ENCODE assay signal across 8 cellular contexts in the genomic region with DNA sequence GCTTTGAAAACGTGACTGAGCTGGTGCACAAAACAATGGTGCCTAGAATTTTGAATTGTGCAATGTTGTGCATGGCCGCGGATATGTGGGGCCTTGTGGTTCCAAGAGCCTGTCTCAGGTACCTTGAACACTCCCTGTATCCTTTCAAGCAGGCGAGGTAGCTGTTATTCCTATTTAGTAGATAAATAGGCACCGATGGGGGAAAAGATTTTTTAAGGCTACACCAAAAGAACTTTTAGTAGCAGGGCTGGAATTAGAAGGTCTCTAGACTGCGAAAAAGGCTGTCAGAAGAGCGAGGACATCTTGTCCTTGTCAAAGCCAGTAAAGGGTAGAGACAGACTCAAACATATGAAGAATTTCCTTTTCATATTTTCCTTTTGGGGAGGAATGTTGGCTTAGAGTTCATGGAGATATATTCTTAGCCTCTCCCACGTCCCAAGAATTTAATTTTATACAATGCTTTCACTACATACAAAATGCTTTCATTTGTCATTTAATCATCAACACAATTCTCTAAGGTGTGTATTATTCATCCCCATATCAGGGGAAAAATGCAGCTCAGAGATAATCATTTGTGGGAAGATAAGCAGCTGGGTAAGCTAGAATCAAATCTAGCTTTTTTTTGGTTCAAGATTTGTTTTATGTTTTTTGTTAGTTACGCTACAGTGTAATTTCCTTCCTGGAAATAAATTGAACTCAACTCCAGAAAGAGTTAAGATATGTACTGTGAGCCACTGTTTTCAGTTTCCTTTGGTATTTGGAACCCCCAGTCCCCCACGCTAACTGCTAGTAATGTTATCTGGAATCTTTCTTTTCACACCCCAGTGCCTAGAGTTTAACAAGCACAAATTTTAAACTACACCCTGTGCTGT. TPM values are rescaled to one million over a fixed set of nuclear protein-coding genes. Genes with fewer than 3 reads are reported as not detected.
DNase-seq lines count a peak whose midpoint lies in the region; ATAC-seq and TF ChIP-seq lines count a peak whose summit lies in the region.

No MANE protein-coding gene starts in this region.

- peaks cover 7% of the 10 kb centered on the region for H3K9me3 Mint-ChIP-seq in activated CD4-positive, alpha-beta T cell treated with anti-CD3 and anti-CD28 coated beads, Interleukin-2, amount 10 ng/mL, durations not matched to agents 24 days and 14 days

- TF ChIP-seq CTCF in epithelial cell of proximal tubule (conservative IDR thresholded peaks at IDR 0.05; ENCODE audit: low read depth, low read length) = no peak

- no peaks in the 10 kb centered on the region for H3K9me3 ChIP-seq in muscle layer of duodenum (ENCODE audit: control insufficient read depth in 1 of 2, low read length in 2 of 2)

- H3K4me1 Mint-ChIP-seq in activated CD4-positive, alpha-beta T cell treated with anti-CD3 and anti-CD28 coated beads, Interleukin-2, amount 10 ng/mL, durations not matched to agents 24 days and 14 days = peaks cover 39% of the 10 kb centered on the region

- H3K36me3 Mint-ChIP-seq in activated CD4-positive, alpha-beta T cell treated with anti-CD3 and anti-CD28 coated beads, Interleukin-2, amount 10 ng/mL, durations not matched to agents 24 days and 14 days (ENCODE audit: low read depth) = peaks cover 48% of the 10 kb centered on the region

- no peaks in the 10 kb centered on the region for H3K27me3 ChIP-seq in muscle layer of duodenum (ENCODE audit: low read depth, low read length)

- peaks cover 13 to 35% of the 10 kb centered on the region in 2 donors for H3K36me3 ChIP-seq in muscle layer of duodenum (ENCODE audit: control insufficient read depth in 1 of 2, insufficient read depth in 2 of 2, low read length in 2 of 2)

- peaks cover 30 to 48% of the 10 kb centered on the region in 2 donors for H3K4me1 ChIP-seq in muscle layer of duodenum (ENCODE audit: control insufficient read depth in 1 of 2, insufficient read depth in 2 of 2, low read length in 2 of 2)

- H3K4me3 ChIP-seq in epithelial cell of proximal tubule (ENCODE audit: low read depth, low read length) = peak overlapping the region; percentile 95
- peak overlapping the region; percentile 89 to 90 for H3K4me3 ChIP-seq in muscle layer of duodenum (ENCODE audit: low read depth in 1 of 2, low read length in 2 of 2)

- H3K27ac Mint-ChIP-seq in activated CD4-positive, alpha-beta T cell treated with anti-CD3 and anti-CD28 coated beads, Interleukin-2, amount 10 ng/mL, durations not matched to agents 24 days and 14 days = peak overlapping the region; percentile 99

- intact Hi-C loops in activated CD4-positive, alpha-beta T cell treated with anti-CD3 and anti-CD28 coated beads, Interleukin-2, amount 10 ng/mL, durations not matched to agents 24 days and 14 days (cut with micrococcal nuclease) = loop anchor here (1.0 to 5.0 kb wide), 7 partner anchors 24 to 369 kb away; partner anchors contain the start of gene GRAMD1B

- H3K4me3 Mint-ChIP-seq in activated CD4-positive, alpha-beta T cell treated with anti-CD3 and anti-CD28 coated beads, Interleukin-2, amount 10 ng/mL, durations not matched to agents 24 days and 14 days = peak overlapping the region; percentile 100

- peaks cover 1% of the 10 kb centered on the region for H3K27me3 Mint-ChIP-seq in activated CD4-positive, alpha-beta T cell treated with anti-CD3 and anti-CD28 coated beads, Interleukin-2, amount 10 ng/mL, durations not matched to agents 24 days and 14 days

- no peak for ATAC-seq in GM19452 (IDR thresholded peaks at IDR 0.05; ENCODE audit: unreplicated experiment)

- DNase-seq in NCI-H1417 (lab: John Stamatoyannopoulos, UW) (peak; percentile 44 to 88 (median 82)), NCI-H1417 treated with DMSO at 0.1 percent for 48 hours (lab: John Stamatoyannopoulos, UW) (no peak), NCI-H146 (lab: John Stamatoyannopoulos, UW) (peak; percentile 53), epithelial cell of proximal tubule (ENCODE audit: low read depth) (peak; percentile 52)
- DNase-seq in activated CD4-positive, alpha-beta T cell treated with anti-CD3 and anti-CD28 coated beads, Interleukin-2, amount 10 ng/mL, durations not matched to agents 24 days and 14 days = peak; percentile 86
- no peak for DNase-seq in effector CD8-positive, alpha-beta T cell (lab: John Stamatoyannopoulos, UW)

- peak overlapping the region; percentile 100 for H3K27ac ChIP-seq in muscle layer of duodenum (ENCODE audit: low read length)

RNA-seq across cellular contexts. Expression of gene HSPA8, which starts 1.7 kb away (rescaled TPM):
- total RNA-seq in activated CD4-positive, alpha-beta T cell treated with anti-CD3 and anti-CD28 coated beads, Interleukin-2, amount 10 ng/mL, durations not matched to agents 24 days and 14 days = 4,739 and 4,820 TPM in 2 replicates
- total RNA-seq in epithelial cell of proximal tubule = 1,872 and 3,297 TPM in 2 replicates

Comparison
In these comparisons a context has a peak if more than half of its experiments do, and no peak if none do; other contexts are left out.
1. DNase-seq: peak in NCI-H1417 (3 of 3), NCI-H146 (single experiment), activated CD4-positive, alpha-beta T cell treated with anti-CD3 and anti-CD28 coated beads, Interleukin-2, amount 10 ng/mL, durations not matched to agents 24 days and 14 days (single experiment) and epithelial cell of proximal tubule (single experiment); none in NCI-H1417 treated with DMSO at 0.1 percent for 48 hours (single experiment) and effector CD8-positive, alpha-beta T cell (single experiment).